In genomic region chr5:127076730-127077129, GRCh38 we compare ENCODE assay signal across 15 cellular contexts. TPM values are rescaled to one million over a fixed set of nuclear protein-coding genes. Genes with fewer than 3 reads are reported as not detected.
A peak's percentile ranks its signal among the peaks of the same experiment; 100 is the strongest.
DNase-seq lines count a peak whose midpoint lies in the region; ATAC-seq and TF ChIP-seq lines count a peak whose summit lies in the region.
"Had no signal": no experiment of that assay in that cellular context is flagged by ENCODE, and none has a peak within 500 bp of the region (broad histone marks: within the 10 kb centered on the region; RNA-seq: fewer than 3 reads in every experiment).

No MANE protein-coding gene starts in this region.

- CTCF ChIA-PET in HCT116 (lab: Charles Lee) = no interaction called here
- CTCF ChIA-PET in Caco-2 (lab: Charles Lee) = no interaction called here

- H3K4me1 ChIP-seq in HCT116 (ENCODE audit: control insufficient read depth in 1 of 2, insufficient read depth in 2 of 2, low read length in 2 of 2) = peaks cover 6 to 18% of the 10 kb centered on the region in 2 experiments; a peak in 3 of 4 replicates
- no peaks in the 10 kb centered on the region for H3K4me1 ChIP-seq in parathyroid adenoma
- peaks cover 20% of the 10 kb centered on the region for H3K4me1 ChIP-seq in Caco-2
- no peaks in the 10 kb centered on the region for H3K4me1 ChIP-seq in psoas muscle

- H4K20me1 ChIP-seq in HCT116 (ENCODE audit: insufficient read depth) = no peaks in the 10 kb centered on the region

- TF ChIP-seq RAD21 in HCT116 (IDR thresholded peaks at IDR 0.05; ENCODE audit: low read depth) = no peak

- H3K27me3 ChIP-seq in HCT116 (ENCODE audit: insufficient read depth, low read length) = no peaks in the 10 kb centered on the region
- no peaks in the 10 kb centered on the region for H3K27me3 ChIP-seq in parathyroid adenoma (ENCODE audit: control insufficient read depth, insufficient read depth, low read length)
- H3K27me3 ChIP-seq in Caco-2 (replicated peaks; ENCODE audit: control insufficient read depth, insufficient read depth, low read length) = no peaks in the 10 kb centered on the region
- H3K27me3 ChIP-seq in psoas muscle (ENCODE audit: insufficient read depth in 3 of 3, low read length in 2 of 3) = no peaks in the 10 kb centered on the region
- H3K27me3 ChIP-seq: tibial nerve had no signal

- H3K27ac Mint-ChIP-seq in Caco-2 (ENCODE audit: unreplicated experiment) = no peak overlapping the region
- H3K27ac Mint-ChIP-seq: activated CD4-positive, alpha-beta memory T cell treated with anti-CD3 and anti-CD28 coated beads, Interleukin-2, amount 10 ng/mL, durations not matched to agents 7 days and 5 days; activated naive CD4-positive, alpha-beta T cell treated with anti-CD3 and anti-CD28 coated beads, Interleukin-2, amount 50 U/mL, for 24 hours; T-cell had no signal

- no peak overlapping the region for H3K9ac ChIP-seq in HCT116 (ENCODE audit: low read length)
- H3K9ac ChIP-seq in parathyroid adenoma = no peak overlapping the region

- ATAC-seq in HCT116 (no peak), SK-N-SH treated with all-trans-retinoic acid at 6 μM for 48 hours (peak; percentile 53), HG02840 (IDR thresholded peaks at IDR 0.05; ENCODE audit: low FRiP score, unreplicated experiment) (no peak), psoas muscle (no peak)
- ATAC-seq: T-cell had no signal

- POLR2A ChIA-PET in HCT116 (lab: Charles Lee) = no interaction called here
- POLR2A ChIA-PET in Caco-2 (lab: Charles Lee) = no interaction called here

- no peak for TF ChIP-seq POLR2A in HCT116 (IDR thresholded peaks at IDR 0.05; ENCODE audit: borderline replicate concordance, extremely low read depth, insufficient read depth, insufficient read length)

- H3K27me3 Mint-ChIP-seq in Caco-2 (ENCODE audit: insufficient read depth, unreplicated experiment) = no peaks in the 10 kb centered on the region
- H3K27me3 Mint-ChIP-seq: activated CD4-positive, alpha-beta memory T cell treated with anti-CD3 and anti-CD28 coated beads, Interleukin-2, amount 10 ng/mL, durations not matched to agents 7 days and 5 days had no signal

- no peak overlapping the region for H3K4me3 Mint-ChIP-seq in Caco-2 (ENCODE audit: unreplicated experiment)
- H3K4me3 Mint-ChIP-seq: activated CD4-positive, alpha-beta memory T cell treated with anti-CD3 and anti-CD28 coated beads, Interleukin-2, amount 10 ng/mL, durations not matched to agents 7 days and 5 days; activated naive CD4-positive, alpha-beta T cell treated with anti-CD3 and anti-CD28 coated beads, Interleukin-2, amount 50 U/mL, for 24 hours; T-cell had no signal

- H3K79me2 ChIP-seq in HCT116 (ENCODE audit: insufficient read depth, low read length) (no peaks in the 10 kb centered on the region), parathyroid adenoma (no peaks in the 10 kb centered on the region)

- RAD21 ChIA-PET in HCT116 (lab: Charles Lee; ENCODE audit: low non-redundant PET in 1 of 2, low total read pairs in 2 of 2, uncharacterized antibody in 2 of 2, unreplicated experiment in 2 of 2) = no interaction called here

- BruUV-seq in HCT116 (replicated peaks; lab: Mats Ljungman, UMichigan) (no TSS peak), Caco-2 (replicated peaks; lab: Mats Ljungman, UMichigan) (no TSS peak)

- H3K4me3 ChIP-seq in HCT116 (replicated peaks in 1 of 2; ENCODE audit: low read depth in 1 of 2, low read length in 2 of 2) (no peak overlapping the region), parathyroid adenoma (ENCODE audit: low read depth, low read length) (no peak overlapping the region), Caco-2 (ENCODE audit: low read depth, low read length) (no peak overlapping the region), psoas muscle (no peak overlapping the region)
- H3K4me3 ChIP-seq: tibial nerve had no signal

- intact Hi-C loops in HCT116 (cut with micrococcal nuclease) = no loop called here
- intact Hi-C loops in Caco-2 (cut with micrococcal nuclease; ENCODE audit: unreplicated experiment) = loop anchor here (10.0 kb wide), 2 partner anchors 118 to 238 kb away; no protein-coding TSS in a partner anchor
- intact Hi-C loops in psoas muscle (cut with DNase I) = no loop called here

- no peaks in the 10 kb centered on the region for H3K9me2 ChIP-seq in HCT116 (ENCODE audit: insufficient read depth)

- 47 to 63% (median 50%) methylated on average over 4 of the region's 4 CpGs for WGBS in psoas muscle, 3 donors

- H3K9me3 Mint-ChIP-seq in Caco-2 (ENCODE audit: unreplicated experiment) = no peaks in the 10 kb centered on the region
- H3K9me3 Mint-ChIP-seq: activated CD4-positive, alpha-beta memory T cell treated with anti-CD3 and anti-CD28 coated beads, Interleukin-2, amount 10 ng/mL, durations not matched to agents 7 days and 5 days had no signal

- H3K27ac ChIP-seq in HCT116 (ENCODE audit: low read depth, low read length) (no peak overlapping the region), parathyroid adenoma (no peak overlapping the region), psoas muscle (no peak overlapping the region)
- H3K27ac ChIP-seq: tibial nerve had no signal

- DNase-seq in HCT116 (ENCODE audit: low read depth, low spot score) = no peak
- peak; percentile 49 for DNase-seq in glomerular visceral epithelial cell (ENCODE audit: extremely low spot score)
- DNase-seq in activated CD4-positive, alpha-beta T cell treated with anti-CD3 and anti-CD28 coated beads for 4 hours = no peak
- no peak for DNase-seq in Caco-2
- DNase-seq in psoas muscle = no peak
- DNase-seq: activated CD4-positive, alpha-beta memory T cell treated with anti-CD3 and anti-CD28 coated beads, Interleukin-2, amount 10 ng/mL, durations not matched to agents 7 days and 5 days; CD8-positive, alpha-beta memory T cell; NCI-H1092; NCI-H526 treated with DMSO at 0.1 percent for 48 hours; T-cell had no signal

- H3K36me3 ChIP-seq in HCT116 (ENCODE audit: control insufficient read depth in 1 of 2, insufficient read depth in 2 of 2, low read length in 2 of 2) (no peaks in the 10 kb centered on the region), parathyroid adenoma (ENCODE audit: control insufficient read depth, insufficient read depth, low read length) (no peaks in the 10 kb centered on the region), Caco-2 (ENCODE audit: control insufficient read depth, insufficient read depth, low read length) (no peaks in the 10 kb centered on the region), psoas muscle (ENCODE audit: insufficient read depth in 1 of 2, low read depth in 1 of 2) (no peaks in the 10 kb centered on the region)
- H3K36me3 ChIP-seq: tibial nerve had no signal

- peak overlapping the region; percentile 22 for H3K4me2 ChIP-seq in HCT116 (ENCODE audit: low read length)
- no peak overlapping the region for H3K4me2 ChIP-seq in parathyroid adenoma (ENCODE audit: low read length)

- TF ChIP-seq CTCF in HCT116 (IDR thresholded peaks at IDR 0.05 in 2 of 3, conservative IDR thresholded peaks at IDR 0.05 in 1 of 3; ENCODE audit: borderline replicate concordance in 1 of 3, insufficient read depth in 1 of 3, low read depth in 2 of 3, low read length in 2 of 3) = no peak
- TF ChIP-seq CTCF in parathyroid adenoma (IDR thresholded peaks at IDR 0.05) = no peak
- TF ChIP-seq CTCF in Caco-2 (IDR thresholded peaks at IDR 0.05; ENCODE audit: insufficient read depth in 1 of 2, low read depth in 1 of 2, low read length in 1 of 2, severe bottlenecking in 1 of 2, unreplicated experiment in 1 of 2) = no peak
- no peak for TF ChIP-seq CTCF in psoas muscle (IDR thresholded peaks at IDR 0.05)

- H2AFZ ChIP-seq in HCT116 (ENCODE audit: low read depth, low read length, poor library complexity, severe bottlenecking) (no peak overlapping the region), parathyroid adenoma (peak overlapping the region; percentile 28)

- H3K9me3 ChIP-seq in HCT116 (ENCODE audit: control insufficient read depth in 1 of 2, insufficient read depth in 1 of 2, low read depth in 1 of 2, low read length in 2 of 2) (no peaks in the 10 kb centered on the region), parathyroid adenoma (ENCODE audit: control insufficient read depth, low read length) (no peaks in the 10 kb centered on the region), Caco-2 (no peaks in the 10 kb centered on the region), psoas muscle (no peaks in the 10 kb centered on the region)
- H3K9me3 ChIP-seq: tibial nerve had no signal

- H3K4me1 Mint-ChIP-seq in Caco-2 (ENCODE audit: low read depth, unreplicated experiment) = peaks cover 17% of the 10 kb centered on the region

- H3K36me3 Mint-ChIP-seq in Caco-2 (ENCODE audit: insufficient read depth, unreplicated experiment) = no peaks in the 10 kb centered on the region
- H3K36me3 Mint-ChIP-seq: activated naive CD4-positive, alpha-beta T cell treated with anti-CD3 and anti-CD28 coated beads, Interleukin-2, amount 50 U/mL, for 24 hours; T-cell had no signal

TF ChIP-seq in HCT116, 20 proteins besides CTCF, POLR2A, EP300 and RAD21 (continues in another document):
- TF ChIP-seq ZNF274 (IDR thresholded peaks at IDR 0.05; ENCODE audit: low read depth, low read length) = no peak

TF ChIP-seq in SK-N-SH treated with all-trans-retinoic acid at 6 μM for 48 hours, 23 proteins besides CTCF, POLR2A, EP300 and RAD21 (continues in another document):
- TF ChIP-seq OSR1 (CRISPR knock-in tag; IDR thresholded peaks at IDR 0.05) (no peak), PPARA (CRISPR knock-in tag; IDR thresholded peaks at IDR 0.05; ENCODE audit: borderline replicate concordance) (no peak), SNAI2 (CRISPR knock-in tag; IDR thresholded peaks at IDR 0.05) (no peak), TOX (CRISPR knock-in tag; IDR thresholded peaks at IDR 0.05; ENCODE audit: borderline replicate concordance) (no peak), CREB5 (CRISPR knock-in tag; IDR thresholded peaks at IDR 0.05; ENCODE audit: low read depth) (no peak), ISL1 (CRISPR knock-in tag; IDR thresholded peaks at IDR 0.05) (no peak)

RNA-seq across cellular contexts. Expression of gene C5orf63, which starts 3.4 kb away (rescaled TPM):
- total RNA-seq in HCT116 (2021; ENCODE audit: unreplicated experiment) (4.4 TPM), Caco-2 (2022) (7.6 and 10.5 TPM in 2 replicates), psoas muscle (1 to 10 TPM; 5.3 to 7.6 (median 7.0) TPM)
- polyA plus RNA-seq in HCT116 (2012) = 2.0 and 3.6 TPM in 2 replicates
- polyA plus RNA-seq in psoas muscle = 1 to 10 TPM; 2.4 to 6.4 (median 5.8) TPM

RNA-seq across cellular contexts. Expression of gene MARCHF3, which starts 46.4 kb away (rescaled TPM):
- 2.3 TPM for total RNA-seq in HCT116 (2021; ENCODE audit: unreplicated experiment)
- polyA plus RNA-seq in HCT116 (2012) = 1.4 and 2.1 TPM in 2 replicates
- 0.49 and 0.61 TPM in 2 replicates for total RNA-seq in Caco-2 (2022)
- 10 to 100 TPM in 2 of 4 donors, 1 to 10 TPM in 2; 9.2 to 16.2 (median 12.4) TPM for total RNA-seq in psoas muscle
- polyA plus RNA-seq in psoas muscle = 10 to 100 TPM in 2 of 3 donors, 1 to 10 TPM in 1; 6.0 to 22.0 (median 12.0) TPM
